1 cellular context compared by ENCODE assay signal in genomic region chr19:18293642-18294466, GRCh38.
TF ChIP-seq lines count a peak whose summit lies in the region.

No MANE protein-coding gene starts in this region.

TF ChIP-seq in GM23338, 12 proteins besides CTCF, POLR2A, EP300 and RAD21 (continued from another document):
- no peak for TF ChIP-seq ETS1 (IDR thresholded peaks at IDR 0.05)
- no peak for TF ChIP-seq ZNF114 (CRISPR knock-in tag; IDR thresholded peaks at IDR 0.05)
- TF ChIP-seq EZH2 (IDR thresholded peaks at IDR 0.05; ENCODE audit: low read depth, unreplicated experiment): no peak
- TF ChIP-seq STAT1 (IDR thresholded peaks at IDR 0.05; ENCODE audit: unreplicated experiment): no peak
- no peak for TF ChIP-seq POLR2AphosphoS5 (IDR thresholded peaks at IDR 0.05; ENCODE audit: low read depth)
- TF ChIP-seq REST (IDR thresholded peaks at IDR 0.05; ENCODE audit: unreplicated experiment): no peak
- TF ChIP-seq NANOG (IDR thresholded peaks at IDR 0.05; ENCODE audit: borderline replicate concordance): no peak
